Comparison of ENCODE assay signal across 16 cellular contexts in the genomic region with DNA sequence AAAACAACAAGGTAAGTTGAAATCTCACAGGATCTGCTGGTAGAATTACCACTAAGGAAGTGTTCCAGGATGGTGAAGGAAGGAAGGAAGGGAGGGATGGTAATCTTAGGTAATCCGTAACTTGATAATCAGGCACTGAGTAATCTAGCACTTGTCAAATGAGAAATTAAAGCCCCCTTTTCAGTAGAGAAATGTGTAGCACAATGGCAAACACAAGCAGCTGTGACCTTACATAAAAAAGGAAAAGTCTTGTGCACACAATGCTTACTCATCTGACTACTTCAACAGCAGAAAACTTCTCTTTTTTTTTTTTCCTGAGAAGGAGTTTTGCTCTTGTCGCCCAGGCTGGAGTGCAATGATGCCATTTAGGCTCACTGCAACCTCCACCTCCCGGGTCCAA. TPM values are rescaled to one million over a fixed set of nuclear protein-coding genes. Genes with fewer than 3 reads are reported as not detected.
A peak's percentile ranks its signal among the peaks of the same experiment; 100 is the strongest.
DNase-seq lines count a peak whose midpoint lies in the region; ATAC-seq, FAIRE-seq and TF ChIP-seq lines count a peak whose summit lies in the region.
"Had no signal": no experiment of that assay in that cellular context is flagged by ENCODE, and none has a peak within 500 bp of the region (broad histone marks: within the 10 kb centered on the region; RNA-seq: fewer than 3 reads in every experiment).

No MANE protein-coding gene starts in this region.

- no peak overlapping the region for H3K56ac ChIP-seq in H9 (ENCODE audit: insufficient read length, low read depth, low read length)

- no peaks in the 10 kb centered on the region for H3K27me3 Mint-ChIP-seq in CD4-positive, alpha-beta T cell
- no peaks in the 10 kb centered on the region for H3K27me3 Mint-ChIP-seq in H9 (ENCODE audit: low read depth)

- H3K9me3 ChIP-seq in CD4-positive, alpha-beta T cell (ENCODE audit: control insufficient read depth, low read length), result no peaks in the 10 kb centered on the region
- H3K9me3 ChIP-seq in PC-3 (ENCODE audit: low read length) (no peaks in the 10 kb centered on the region), endothelial cell of umbilical vein (replicated peaks; ENCODE audit: control insufficient read depth, insufficient read depth, low read length) (no peaks in the 10 kb centered on the region), H9 (ENCODE audit: control insufficient read depth, low read depth, low read length) (no peaks in the 10 kb centered on the region)
- H3K9me3 ChIP-seq: BLaER1 had no signal

- H2BK120ac ChIP-seq in H9 (ENCODE audit: low read depth, low read length, poor library complexity, severe bottlenecking), result no peak overlapping the region

- H3K79me2 ChIP-seq in PC-3 (ENCODE audit: low read length), result no peaks in the 10 kb centered on the region
- H3K79me2 ChIP-seq in endothelial cell of umbilical vein (ENCODE audit: control insufficient read depth, insufficient read depth, low read length), result no peaks in the 10 kb centered on the region
- H3K79me2 ChIP-seq in H9 (ENCODE audit: insufficient read depth, low read length), result no peaks in the 10 kb centered on the region

- no peak overlapping the region for H3K14ac ChIP-seq in H9 (ENCODE audit: insufficient read depth, low read length)

- H3K9me3 Mint-ChIP-seq in CD4-positive, alpha-beta T cell, result no peaks in the 10 kb centered on the region
- H3K9me3 Mint-ChIP-seq in H9, result no peaks in the 10 kb centered on the region

- H3K27me3 ChIP-seq in CD4-positive, alpha-beta T cell (ENCODE audit: control insufficient read depth, insufficient read depth, low read length), result no peaks in the 10 kb centered on the region
- no peaks in the 10 kb centered on the region for H3K27me3 ChIP-seq in PC-3 (ENCODE audit: low read length)
- no peaks in the 10 kb centered on the region for H3K27me3 ChIP-seq in endothelial cell of umbilical vein (ENCODE audit: control insufficient read depth in 2 of 2, insufficient read depth in 2 of 2, low read length in 2 of 2)
- H3K27me3 ChIP-seq in H9 (ENCODE audit: insufficient read depth, low read length), result no peaks in the 10 kb centered on the region
- H3K27me3 ChIP-seq: BLaER1, dorsolateral prefrontal cortex had no signal

- no peaks in the 10 kb centered on the region for H3F3A ChIP-seq in PC-3 (ENCODE audit: low read length, unreplicated experiment)

- no peaks in the 10 kb centered on the region for H3K23me2 ChIP-seq in H9 (ENCODE audit: insufficient read length, low read depth, low read length, poor library complexity, severe bottlenecking)

- intact Hi-C loops in CD4-positive, alpha-beta T cell (cut with DNase I, micrococcal nuclease), result no loop called here
- intact Hi-C loops in PC-3 (cut with micrococcal nuclease), result no loop called here
- intact Hi-C loops in endothelial cell of umbilical vein (cut with micrococcal nuclease), result no loop called here

- H2BK12ac ChIP-seq in H9 (ENCODE audit: insufficient read length, low read depth, low read length), result no peak overlapping the region

- no peak for TF ChIP-seq CTCF in CD4-positive, alpha-beta T cell (IDR thresholded peaks at IDR 0.05)
- no peak for TF ChIP-seq CTCF in GM13977 (IDR thresholded peaks at IDR 0.05; ENCODE audit: extremely low read depth, insufficient read depth, missing control alignments)
- TF ChIP-seq CTCF in PC-3 (conservative IDR thresholded peaks at IDR 0.05; ENCODE audit: low read depth, low read length), result no peak
- TF ChIP-seq CTCF in endothelial cell of umbilical vein (IDR thresholded peaks at IDR 0.05; ENCODE audit: extremely low read depth in 1 of 2, insufficient read depth in 1 of 2, low read depth in 1 of 2, low read length in 2 of 2), result no peak
- TF ChIP-seq CTCF in H9 (conservative IDR thresholded peaks at IDR 0.05), result no peak

- WGBS in H9 (ENCODE audit: extremely low coverage, insufficient read length, low lambda C conversion rate), result no CpG with 5 or more reads among the region's 3 CpGs

- H3K4me3 ChIP-seq in PC-3 (ENCODE audit: low read length) (no peak overlapping the region), endothelial cell of umbilical vein (replicated peaks in 1 of 3; ENCODE audit: insufficient read depth in 1 of 3, low read depth in 1 of 3, low read length in 3 of 3) (no peak overlapping the region)
- H3K4me3 ChIP-seq: BLaER1, dorsolateral prefrontal cortex had no signal

- no peak for TF ChIP-seq POLR2A in endothelial cell of umbilical vein (IDR thresholded peaks at IDR 0.05; ENCODE audit: low read depth, low read length)

- no peaks in the 10 kb centered on the region for H4K20me1 ChIP-seq in PC-3 (ENCODE audit: low read length)
- H4K20me1 ChIP-seq in endothelial cell of umbilical vein (replicated peaks; ENCODE audit: control insufficient read depth, extremely low read depth, insufficient read depth, low read length), result no peaks in the 10 kb centered on the region
- H4K20me1 ChIP-seq in H9 (ENCODE audit: control insufficient read depth, insufficient read depth, insufficient read length), result no peaks in the 10 kb centered on the region
- H4K20me1 ChIP-seq: BLaER1 had no signal

- DNase-seq in CD4-positive, alpha-beta T cell, result no peak
- DNase-seq in GM13977 (ENCODE audit: low spot score) (peak; percentile 52), PC-3 (peak; percentile 28), endothelial cell of umbilical vein (ENCODE audit: low read depth, low spot score) (peak; percentile 75), NCI-H2227 treated with DMSO at 0.1 percent for 48 hours (lab: John Stamatoyannopoulos, UW) (no peak), H9 (no peak)
- DNase-seq: activated CD4-positive, alpha-beta T cell treated with anti-CD3 and anti-CD28 coated beads, Interleukin-2, amount 50 U/mL, for 1 hour; dorsolateral prefrontal cortex; islet precursor cell; NCI-H1092; NCI-H524; stimulated activated CD4-positive, alpha-beta T cell treated with anti-CD3 and anti-CD28 coated beads, Interleukin-4, amount 100 ng/mL, for 24 hours had no signal

- H3K9me2 ChIP-seq in PC-3 (replicated peaks; ENCODE audit: low read length), result no peaks in the 10 kb centered on the region

- H2BK5ac ChIP-seq in H9 (ENCODE audit: insufficient read length, low read length), result no peak overlapping the region

- no peak overlapping the region for H3K9ac ChIP-seq in PC-3 (ENCODE audit: low read length)
- H3K9ac ChIP-seq in endothelial cell of umbilical vein (replicated peaks; ENCODE audit: extremely low read depth, insufficient read depth, low read length), result no peak overlapping the region
- no peak overlapping the region for H3K9ac ChIP-seq in H9 (ENCODE audit: extremely low read depth, insufficient read length, low read length)
- H3K9ac ChIP-seq: BLaER1 had no signal

- H3K9me1 ChIP-seq in endothelial cell of umbilical vein (replicated peaks; ENCODE audit: control insufficient read depth, extremely low read depth, insufficient read depth, low read length), result no peaks in the 10 kb centered on the region

- dilution Hi-C loops in endothelial cell of umbilical vein (cut with MboI; ENCODE audit: extremely low pct_ligation_motif_present, low sequenced_read_pairs), result no loop called here

- in situ Hi-C loops in GM13977 (cut with MboI; ENCODE audit: low pct_unique_long_range_greater_than_20kb, low sequenced_read_pairs, unreplicated experiment), result no loop called here

- H4K5ac ChIP-seq in H9 (ENCODE audit: insufficient read length, low read depth, low read length), result no peak overlapping the region

- no peaks in the 10 kb centered on the region for H3K79me1 ChIP-seq in H9 (ENCODE audit: insufficient read depth, low read depth, low read length, poor library complexity, severe bottlenecking)

- no peak overlapping the region for H2AK5ac ChIP-seq in H9 (ENCODE audit: insufficient read length, low read length)

- CTCF ChIA-PET in CD4-positive, alpha-beta T cell (lab: Charles Lee), result interaction anchor here (0.6 kb wide), 2 partner anchors 101 to 627 kb away, joined by 3 read pairs; no protein-coding TSS in a partner anchor
- CTCF ChIA-PET in PC-3 (lab: Charles Lee), result no interaction called here
- CTCF ChIA-PET in endothelial cell of umbilical vein (lab: Charles Lee), result interaction anchor here (0.6 to 0.8 kb wide), 2 partner anchors 30 to 271 kb away, joined by 3 read pairs; no protein-coding TSS in a partner anchor

- no peak overlapping the region for H3T11ph ChIP-seq in H9 (ENCODE audit: low read length)

- H3K4me1 ChIP-seq in PC-3 (ENCODE audit: insufficient read depth, low read length) (no peaks in the 10 kb centered on the region), endothelial cell of umbilical vein (ENCODE audit: control insufficient read depth, extremely low read depth, insufficient read depth, low read length) (peaks cover 6% of the 10 kb centered on the region), H9 (ENCODE audit: insufficient read depth, low read length) (no peaks in the 10 kb centered on the region)
- H3K4me1 ChIP-seq: BLaER1 had no signal

- POLR2A ChIA-PET in CD4-positive, alpha-beta T cell (lab: Charles Lee), result no interaction called here
- POLR2A ChIA-PET in PC-3 (lab: Charles Lee; ENCODE audit: unreplicated experiment) (no interaction called here), endothelial cell of umbilical vein (lab: Charles Lee) (no interaction called here)

- H2BK15ac ChIP-seq in H9 (ENCODE audit: low read depth, low read length), result no peak overlapping the region

- no peak overlapping the region for H3K18ac ChIP-seq in H9 (ENCODE audit: insufficient read length, low read depth, low read length)

- BruUV-seq in PC-3 (replicated peaks; lab: Mats Ljungman, UMichigan) (no TSS peak), endothelial cell of umbilical vein (replicated peaks; lab: Mats Ljungman, UMichigan) (no TSS peak)

- peaks cover 2% of the 10 kb centered on the region for H3K36me3 Mint-ChIP-seq in CD4-positive, alpha-beta T cell (ENCODE audit: low read depth)
- H3K36me3 Mint-ChIP-seq in H9 (ENCODE audit: insufficient read depth in 1 of 3, low read depth in 3 of 3), result no peaks in the 10 kb centered on the region

- no peak overlapping the region for H4K8ac ChIP-seq in H9 (replicated peaks; ENCODE audit: insufficient read length, low read depth, low read length)

- no peak overlapping the region for H4K91ac ChIP-seq in H9 (ENCODE audit: insufficient read length, low read depth, low read length)

- H3K4me1 Mint-ChIP-seq in CD4-positive, alpha-beta T cell (ENCODE audit: low read depth), result peaks cover 15% of the 10 kb centered on the region
- no peaks in the 10 kb centered on the region for H3K4me1 Mint-ChIP-seq in H9

- H2AFZ ChIP-seq in PC-3 (ENCODE audit: low read length), result no peak overlapping the region
- no peak overlapping the region for H2AFZ ChIP-seq in endothelial cell of umbilical vein (ENCODE audit: low read depth, low read length)
- no peak overlapping the region for H2AFZ ChIP-seq in H9 (ENCODE audit: low read length)

- H3K23ac ChIP-seq in H9 (ENCODE audit: insufficient read length, low read depth, low read length), result no peak overlapping the region

- no peak overlapping the region for H2BK20ac ChIP-seq in H9 (ENCODE audit: low read depth, low read length, poor library complexity, severe bottlenecking)

- peak overlapping the region; percentile 28 for H3K27ac Mint-ChIP-seq in CD4-positive, alpha-beta T cell
- no peak overlapping the region for H3K27ac Mint-ChIP-seq in H9

- ATAC-seq in CD4-positive, alpha-beta T cell (ENCODE audit: poor library complexity), result no peak
- ATAC-seq in PC-3 (peak; percentile 52), GM21367 (IDR thresholded peaks at IDR 0.05; ENCODE audit: unreplicated experiment) (no peak), HG03139 (IDR thresholded peaks at IDR 0.05; ENCODE audit: unreplicated experiment) (no peak)

- H3K36me3 ChIP-seq in PC-3 (ENCODE audit: low read depth, low read length) (no peaks in the 10 kb centered on the region), endothelial cell of umbilical vein (ENCODE audit: control insufficient read depth in 2 of 2, extremely low read depth in 1 of 2, insufficient read depth in 2 of 2, low read length in 2 of 2) (no peaks in the 10 kb centered on the region)
- H3K36me3 ChIP-seq: BLaER1 had no signal

- peak; percentile 84 for FAIRE-seq in endothelial cell of umbilical vein (lab: Jason Lieb, UNC)
- FAIRE-seq: frontal cortex had no signal

- no peak overlapping the region for H3K4me3 Mint-ChIP-seq in CD4-positive, alpha-beta T cell
- H3K4me3 Mint-ChIP-seq in H9, result no peak overlapping the region

- H3K4me2 ChIP-seq in PC-3 (ENCODE audit: low read length), result no peak overlapping the region
- H3K4me2 ChIP-seq in endothelial cell of umbilical vein (ENCODE audit: insufficient read depth, low read length), result peak overlapping the region; percentile 17
- no peak overlapping the region for H3K4me2 ChIP-seq in H9 (ENCODE audit: insufficient read depth, insufficient read length, low read length)
- H3K4me2 ChIP-seq: BLaER1 had no signal

- H3K4ac ChIP-seq in H9 (ENCODE audit: low read depth, low read length), result no peak overlapping the region

- no peak overlapping the region for H3K27ac ChIP-seq in CD4-positive, alpha-beta T cell (ENCODE audit: low read depth, low read length)
- H3K27ac ChIP-seq in PC-3 (ENCODE audit: low read length) (no peak overlapping the region), endothelial cell of umbilical vein (ENCODE audit: insufficient read depth, low read depth, low read length) (no peak overlapping the region), H9 (ENCODE audit: insufficient read length, low read depth, low read length) (no peak overlapping the region)
- H3K27ac ChIP-seq: BLaER1, dorsolateral prefrontal cortex had no signal

RNA-seq across cellular contexts. Expression of a gene that starts 6.1 kb away (rescaled TPM):
- total RNA-seq in CD4-positive, alpha-beta T cell, result under 1 TPM; 0.03 to 0.08 TPM
- total RNA-seq in PC-3 (2014; rRNA removed) (0.04 TPM in 1 of 2 replicates, not detected in the other), endothelial cell of umbilical vein (0.07 TPM in 1 of 2 replicates, not detected in the other), H9 (2021) (0.04 TPM in 1 of 2 replicates, not detected in the other)
- polyA plus RNA-seq in endothelial cell of umbilical vein, result 0.01 TPM in 1 of 2 replicates, not detected in the other
- polyA plus RNA-seq in endothelial cell of umbilical vein (2011; cell fraction: cytosol; rRNA removed), result 0.01 TPM in 1 of 2 replicates, not detected in the other
- 0.07 TPM in 2 replicates for polyA plus RNA-seq in endothelial cell of umbilical vein (2011; cell fraction: nucleus; rRNA removed)
- not detected in 2 replicates for polyA plus RNA-seq in endothelial cell of umbilical vein (2012)
- 0.04 TPM in 1 of 2 replicates, not detected in the other for polyA minus RNA-seq in endothelial cell of umbilical vein
- not detected for polyA minus RNA-seq in endothelial cell of umbilical vein (2011; cell fraction: cytosol; rRNA and poly(A)+ RNA removed)
- polyA minus RNA-seq in endothelial cell of umbilical vein (2011; cell fraction: nucleus; rRNA and poly(A)+ RNA removed), result 0.10 TPM in 2 replicates

RNA-seq across cellular contexts. Expression of a gene that starts 43.1 kb away (rescaled TPM):
- total RNA-seq in CD4-positive, alpha-beta T cell, result 100 to 1,000 TPM; 345 to 357 TPM
- total RNA-seq in PC-3 (2014; rRNA removed) (428 and 524 TPM in 2 replicates), endothelial cell of umbilical vein (924 and 927 TPM in 2 replicates), H9 (2021) (508 and 513 TPM in 2 replicates)
- polyA plus RNA-seq in endothelial cell of umbilical vein, result 318 and 395 TPM in 2 replicates
- polyA plus RNA-seq in endothelial cell of umbilical vein (2011; cell fraction: cytosol; rRNA removed), result 562 and 745 TPM in 2 replicates
- polyA plus RNA-seq in endothelial cell of umbilical vein (2011; cell fraction: nucleus; rRNA removed), result 337 and 551 TPM in 2 replicates
- 684 and 993 TPM in 2 replicates for polyA plus RNA-seq in endothelial cell of umbilical vein (2012)
- polyA minus RNA-seq in endothelial cell of umbilical vein, result 233 and 252 TPM in 2 replicates
- polyA minus RNA-seq in endothelial cell of umbilical vein (2011; cell fraction: cytosol; rRNA and poly(A)+ RNA removed), result 118 TPM
- 96.0 and 101 TPM in 2 replicates for polyA minus RNA-seq in endothelial cell of umbilical vein (2011; cell fraction: nucleus; rRNA and poly(A)+ RNA removed)

RNA-seq across cellular contexts. Expression of a gene that starts 57.3 kb away (rescaled TPM):
- total RNA-seq in CD4-positive, alpha-beta T cell, result not detected
- total RNA-seq in PC-3 (2014; rRNA removed) (not detected in 2 replicates), endothelial cell of umbilical vein (not detected in 2 replicates), H9 (2021) (not detected in 2 replicates)
- polyA plus RNA-seq in endothelial cell of umbilical vein, result not detected in 2 replicates
- 0.41 TPM in 1 of 2 replicates, not detected in the other for polyA plus RNA-seq in endothelial cell of umbilical vein (2011; cell fraction: cytosol; rRNA removed)
- not detected in 2 replicates for polyA plus RNA-seq in endothelial cell of umbilical vein (2011; cell fraction: nucleus; rRNA removed)
- not detected in 2 replicates for polyA plus RNA-seq in endothelial cell of umbilical vein (2012)
- not detected in 2 replicates for polyA minus RNA-seq in endothelial cell of umbilical vein
- polyA minus RNA-seq in endothelial cell of umbilical vein (2011; cell fraction: cytosol; rRNA and poly(A)+ RNA removed), result not detected
- polyA minus RNA-seq in endothelial cell of umbilical vein (2011; cell fraction: nucleus; rRNA and poly(A)+ RNA removed), result not detected in 2 replicates
- total RNA-seq: frontal cortex had no signal

Comparison
In these comparisons a context has a peak if more than half of its experiments do, and no peak if none do; other contexts are left out.
1. DNase-seq: peak in GM13977 (single experiment), PC-3 (single experiment) and endothelial cell of umbilical vein (single experiment); none in CD4-positive, alpha-beta T cell (0 of 10), NCI-H2227 treated with DMSO at 0.1 percent for 48 hours (single experiment) and H9 (single experiment).